8 cellular contexts compared by ENCODE assay signal in the genomic region with DNA sequence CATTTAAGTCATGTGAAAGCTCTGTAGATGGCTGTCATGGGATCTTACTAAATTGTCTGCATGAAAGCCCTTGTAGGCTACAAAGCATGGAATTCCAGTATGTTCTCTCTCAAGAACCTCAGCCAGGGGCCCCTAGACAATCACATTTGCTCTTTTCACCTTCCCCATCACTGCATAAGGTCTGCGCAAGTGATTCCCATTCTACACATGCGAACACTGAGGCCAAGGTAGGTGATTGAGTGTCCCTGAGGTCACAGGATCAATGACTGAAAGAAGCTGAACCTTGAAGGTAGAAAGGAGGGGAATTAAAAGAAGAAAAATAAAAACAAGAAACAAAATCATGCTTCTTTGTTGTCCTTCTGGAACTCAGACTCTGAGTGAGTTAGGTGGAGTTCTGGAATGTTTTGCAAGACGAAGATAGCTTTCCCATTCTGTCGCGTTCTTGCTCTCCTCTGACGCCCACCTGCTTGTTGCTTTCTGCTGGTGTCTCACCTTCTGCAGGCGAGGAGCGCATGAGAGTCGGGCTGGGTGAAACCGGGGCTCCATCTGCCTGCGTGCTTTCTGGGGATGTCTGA.
DNase-seq lines count a peak whose midpoint lies in the region; ATAC-seq, FAIRE-seq and TF ChIP-seq lines count a peak whose summit lies in the region.

No MANE protein-coding gene starts in this region.

- H3K27ac Mint-ChIP-seq in astrocyte (ENCODE audit: unreplicated experiment) (no peak overlapping the region), glutamatergic neuron (ENCODE audit: unreplicated experiment) (peak overlapping the region; percentile 6)

- no peak for TF ChIP-seq EP300 in sigmoid colon (IDR thresholded peaks at IDR 0.05)

- no peak for TF ChIP-seq POLR2A in sigmoid colon (IDR thresholded peaks at IDR 0.05)

- H3K4me1 ChIP-seq in astrocyte (ENCODE audit: insufficient read depth, low read length) = peaks cover 25% of the 10 kb centered on the region
- H3K4me1 ChIP-seq in sigmoid colon = peaks cover 0 to 15% (median 12%) of the 10 kb centered on the region in 4 donors
- H3K4me1 ChIP-seq in aorta (ENCODE audit: control insufficient read depth in 1 of 2, insufficient read depth in 2 of 2, low read length in 2 of 2) = no peaks in the 10 kb centered on the region

- H3K4me3 ChIP-seq in BJ (ENCODE audit: low read depth, low read length) (peak overlapping the region; percentile 26), astrocyte (ENCODE audit: insufficient read depth, low read depth, low read length) (peak overlapping the region; percentile 37), sigmoid colon (peak overlapping the region; percentile 9 to 34 (median 26)), aorta (ENCODE audit: low read length in 2 of 2) (no peak overlapping the region)

- H3K9ac ChIP-seq in astrocyte (ENCODE audit: low read length) = no peak overlapping the region

- H3K36me3 Mint-ChIP-seq in astrocyte (ENCODE audit: low read depth, unreplicated experiment) (no peaks in the 10 kb centered on the region), glutamatergic neuron (ENCODE audit: unreplicated experiment) (no peaks in the 10 kb centered on the region)

- H3K79me2 ChIP-seq in astrocyte (ENCODE audit: insufficient read depth, low read length) = no peaks in the 10 kb centered on the region

- H3K27me3 ChIP-seq in BJ (ENCODE audit: control insufficient read depth, insufficient read depth, low read length) = peaks cover 20% of the 10 kb centered on the region
- peaks cover 9% of the 10 kb centered on the region for H3K27me3 ChIP-seq in astrocyte (ENCODE audit: insufficient read depth, low read length)
- no peaks in the 10 kb centered on the region for H3K27me3 ChIP-seq in sigmoid colon
- H3K27me3 ChIP-seq in aorta (ENCODE audit: control insufficient read depth in 1 of 2, insufficient read depth in 2 of 2, low read length in 1 of 2) = no peaks in the 10 kb centered on the region

- DNase-seq in BJ (ENCODE audit: low read depth) (no peak), astrocyte (ENCODE audit: low read depth) (peak; percentile 8), glutamatergic neuron (no peak), sigmoid colon (no peak), aorta (no peak)
- no peak for DNase-seq in activated effector memory CD4-positive, alpha-beta T cell treated with anti-CD3 and anti-CD28 coated beads, Interleukin-2, amount 50 U/mL, for 16 hours

- H3K4me3 Mint-ChIP-seq in astrocyte (ENCODE audit: unreplicated experiment) (no peak overlapping the region), glutamatergic neuron (ENCODE audit: unreplicated experiment) (no peak overlapping the region)

- H2AFZ ChIP-seq in astrocyte (ENCODE audit: low read depth, low read length) = peak overlapping the region; percentile 8

- peak overlapping the region; percentile 79 for H3K4me2 ChIP-seq in astrocyte (ENCODE audit: low read length)

- H3K9me3 ChIP-seq in astrocyte (ENCODE audit: insufficient read depth, low read depth, low read length) = no peaks in the 10 kb centered on the region
- H3K9me3 ChIP-seq in sigmoid colon = no peaks in the 10 kb centered on the region
- no peaks in the 10 kb centered on the region for H3K9me3 ChIP-seq in aorta (ENCODE audit: control insufficient read depth, low read length)

- no peaks in the 10 kb centered on the region for H4K20me1 ChIP-seq in astrocyte (ENCODE audit: insufficient read depth, low read length)

- intact Hi-C loops in sigmoid colon (cut with DNase I) (no loop called here), aorta (cut with DNase I) (no loop called here)

- POLR2A ChIA-PET in BJ (lab: Charles Lee) = no interaction called here

- peaks cover 34% of the 10 kb centered on the region for H3K27me3 Mint-ChIP-seq in astrocyte (ENCODE audit: low read depth, unreplicated experiment)
- H3K27me3 Mint-ChIP-seq in glutamatergic neuron (ENCODE audit: unreplicated experiment) = peaks cover 11% of the 10 kb centered on the region

- H3K27ac ChIP-seq in astrocyte (ENCODE audit: low read depth, low read length) (no peak overlapping the region), sigmoid colon (peak overlapping the region; percentile 14 to 69 (median 56)), aorta (ENCODE audit: low read depth in 1 of 2, low read length in 2 of 2) (peak overlapping the region in 1 of 2 donors; percentile 39)

- H3K36me3 ChIP-seq in BJ (ENCODE audit: control insufficient read depth, insufficient read depth, low read length) (no peaks in the 10 kb centered on the region), astrocyte (ENCODE audit: insufficient read depth, low read length) (no peaks in the 10 kb centered on the region), sigmoid colon (no peaks in the 10 kb centered on the region), aorta (ENCODE audit: control insufficient read depth in 1 of 2, insufficient read depth in 2 of 2, low read length in 1 of 2) (no peaks in the 10 kb centered on the region)

- CTCF ChIA-PET in BJ (lab: Yijun Ruan, JAX) = interaction anchor here (0.7 to 1.3 kb wide), 2 partner anchors 15 to 36 kb away, joined by 3 read pairs; no protein-coding TSS in a partner anchor

- FAIRE-seq in astrocyte (lab: Jason Lieb, UNC) = no peak

- H3K4me1 Mint-ChIP-seq in astrocyte (ENCODE audit: low read depth, unreplicated experiment) = peaks cover 10% of the 10 kb centered on the region
- peaks cover 25% of the 10 kb centered on the region for H3K4me1 Mint-ChIP-seq in glutamatergic neuron (ENCODE audit: low read depth, unreplicated experiment)

- peaks cover 2% of the 10 kb centered on the region for H3K9me3 Mint-ChIP-seq in astrocyte (ENCODE audit: unreplicated experiment)
- peaks cover 11% of the 10 kb centered on the region for H3K9me3 Mint-ChIP-seq in glutamatergic neuron (ENCODE audit: unreplicated experiment)

- 26 to 59% methylated on average over 11 of the region's 11 CpGs for WGBS in sigmoid colon, 2 donors
- 21 to 25% methylated on average over 11 of the region's 11 CpGs for WGBS in aorta, 2 donors

- ATAC-seq in GM21576 (IDR thresholded peaks at IDR 0.05; ENCODE audit: unreplicated experiment) (no peak), aorta (ENCODE audit: low FRiP score) (no peak), GM18519 (IDR thresholded peaks at IDR 0.05; ENCODE audit: low FRiP score, unreplicated experiment) (no peak)

- TF ChIP-seq CTCF in BJ (IDR thresholded peaks at IDR 0.05; ENCODE audit: insufficient read depth, low read depth, low read length) = no peak
- no peak for TF ChIP-seq CTCF in astrocyte (IDR thresholded peaks at IDR 0.05; ENCODE audit: insufficient read depth, low read depth, low read length)
- no peak for TF ChIP-seq CTCF in glutamatergic neuron (IDR thresholded peaks at IDR 0.05; ENCODE audit: partially characterized antibody, unreplicated experiment)
- TF ChIP-seq CTCF in sigmoid colon (IDR thresholded peaks at IDR 0.05) = no peak

Comparison
In these comparisons a context has a peak if more than half of its experiments do, and no peak if none do; other contexts are left out.
1. H3K4me3 ChIP-seq: peak in BJ (single experiment), astrocyte (single experiment) and sigmoid colon (4 of 4); none in aorta (0 of 2).